7 cellular contexts compared by ENCODE assay signal in the genomic region with DNA sequence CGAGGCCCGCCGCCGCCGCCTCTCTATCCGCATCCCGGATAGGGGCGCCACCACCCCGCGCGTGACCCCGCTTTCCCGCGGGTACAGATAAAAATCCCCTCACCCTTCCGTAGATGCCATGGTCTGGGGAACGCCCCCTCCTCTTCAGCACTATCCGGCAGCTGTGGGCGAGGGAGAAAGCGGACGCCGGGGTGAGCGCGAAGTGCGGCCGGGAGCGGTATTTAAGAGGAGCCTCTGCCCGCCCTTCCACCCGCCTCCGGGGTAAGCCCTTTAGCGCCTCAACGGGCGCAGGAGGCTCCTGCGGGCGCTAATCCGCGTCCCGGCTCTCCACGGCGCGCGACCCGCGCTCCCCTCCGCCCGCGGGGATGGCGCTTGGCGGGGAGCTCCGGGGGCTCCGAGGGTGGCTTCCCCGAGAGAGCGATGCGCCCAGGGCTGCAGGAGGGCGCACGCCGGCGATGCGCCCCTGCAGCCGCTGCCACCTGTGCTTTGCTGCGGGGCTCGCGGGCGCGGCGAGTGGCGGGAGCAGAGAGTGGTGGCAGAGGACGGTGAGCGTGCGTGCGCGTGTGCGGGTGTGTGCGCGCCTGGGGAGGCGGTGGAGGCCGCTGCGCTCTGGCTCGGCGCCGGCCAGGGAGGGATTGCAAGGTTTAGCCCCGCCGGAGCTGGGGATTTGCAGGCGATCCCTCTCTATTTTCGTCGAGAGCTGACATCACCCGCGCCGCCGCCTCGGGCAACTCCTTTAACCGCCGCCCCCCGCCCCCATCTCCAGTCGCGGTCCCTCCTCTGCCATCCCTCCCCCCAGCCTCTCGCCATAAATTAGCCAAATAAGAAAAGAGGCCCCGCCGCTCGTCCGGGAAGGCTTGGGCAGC. TPM values are rescaled to one million over a fixed set of nuclear protein-coding genes. Genes with fewer than 3 reads are reported as not detected.
DNase-seq lines count a peak whose midpoint lies in the region; ATAC-seq, FAIRE-seq and TF ChIP-seq lines count a peak whose summit lies in the region.

A gene (minus strand): TSS at position 712 of the 866 bp plus-strand sequence. CDS start 592 bp downstream, at position 120.

- no peak within 1 kb of the TSS for H2AFZ ChIP-seq in GM12878 (ENCODE audit: control insufficient read depth, low read depth, low read length)

- no peak for TF ChIP-seq POLR2A in GM12878 (IDR thresholded peaks at IDR 0.05; ENCODE audit: low read depth, low read length)

- no peak within 1 kb of the TSS for H3K9ac ChIP-seq in GM12878 (ENCODE audit: control insufficient read depth, insufficient read depth, low read length)

- intact Hi-C loops in GM12878 (cut with micrococcal nuclease; ENCODE audit: unreplicated experiment): no loop called here

- no peaks in the 10 kb centered on the region for H3K79me2 ChIP-seq in GM12878 (ENCODE audit: control insufficient read depth, insufficient read depth, low read length)

- peak within 1 kb of the TSS; percentile 38; the same call in 1 of the 2 replicates for H3K4me2 ChIP-seq in GM12878 (ENCODE audit: control insufficient read depth, insufficient read depth)

- FAIRE-seq in GM12878 (lab: Jason Lieb, UNC): no peak

- H3K4me3 ChIP-seq in GM12878 (no peak within 1 kb of the TSS), iPS-18c (ENCODE audit: insufficient read depth, low read depth, low read length) (peak within 1 kb of the TSS; percentile 79), skin epidermis (peak within 1 kb of the TSS; percentile 6 to 55 (median 33))

- TF ChIP-seq EP300 in GM12878 (IDR thresholded peaks at IDR 0.05; ENCODE audit: borderline replicate concordance in 1 of 2, control insufficient read depth in 1 of 2, low read depth in 2 of 2, low read length in 2 of 2): no peak

- no peak for TF ChIP-seq RAD21 in GM12878 (IDR thresholded peaks at IDR 0.05; ENCODE audit: insufficient read depth, low read depth, low read length)

- H3K4me1 ChIP-seq in GM12878 (ENCODE audit: control insufficient read depth, insufficient read depth, low read length): no peaks in the 10 kb centered on the region

- H3K27ac ChIP-seq in GM12878 (ENCODE audit: control insufficient read depth, insufficient read depth) (no peak within 1 kb of the TSS), skin epidermis (no peak within 1 kb of the TSS)

- RAD21 ChIA-PET in GM12878 (lab: Charles Lee; ENCODE audit: unreplicated experiment): interaction anchor here (0.6 kb wide), 1 partner anchor 69 kb away, joined by 4 read pairs; no protein-coding TSS in a partner anchor

- POLR2A ChIA-PET in GM12878 (lab: Charles Lee): interaction anchor here (1.0 kb wide), 1 partner anchor 9 kb away, joined by 4 read pairs; no protein-coding TSS in a partner anchor

- in situ Hi-C loops in GM12878 (cut with MboI): loop anchor here (10.0 kb wide), 1 partner anchor 834 kb away; no protein-coding TSS in a partner anchor

- WGBS in GM12878 (ENCODE audit: insufficient coverage, insufficient replicate concordance, low lambda C conversion rate, missing lambda C conversion rate): 3% methylated on average over 71 of the region's 100 CpGs

- TF ChIP-seq CTCF in GM12878 (IDR thresholded peaks at IDR 0.05 in 2 of 3, conservative IDR thresholded peaks at IDR 0.05 in 1 of 3; ENCODE audit: control insufficient read depth in 2 of 3, extremely low read depth in 1 of 3, insufficient read depth in 1 of 3, low read depth in 3 of 3, low read length in 3 of 3): no peak

- peaks cover 24 to 26% of the 10 kb centered on the region in 2 experiments for H3K27me3 ChIP-seq in GM12878 (replicated peaks in 1 of 2; ENCODE audit: control insufficient read depth in 2 of 2, insufficient read depth in 2 of 2, low read length in 1 of 2)

- peak; percentile 44 for ATAC-seq in GM12878

- no peaks in the 10 kb centered on the region for H4K20me1 ChIP-seq in GM12878 (ENCODE audit: control insufficient read depth, insufficient read depth)

- BruUV-seq in GM12878 (replicated peaks; lab: Mats Ljungman, UMichigan): no TSS peak

- SMC1A ChIA-PET in GM12878 (lab: Charles Lee; ENCODE audit: uncharacterized antibody, unreplicated experiment): no interaction called here

- no peaks in the 10 kb centered on the region for H3K36me3 ChIP-seq in GM12878 (ENCODE audit: control insufficient read depth in 2 of 2, insufficient read depth in 2 of 2, low read length in 1 of 2)

- DNase-seq in ELF-1 (ENCODE audit: low read depth, low spot score) (peak; percentile 82), NCI-H146 (lab: John Stamatoyannopoulos, UW) (peak; percentile 55), GM12878 (ENCODE audit: low read depth, low spot score) (no peak), activated gamma-delta T cell (lab: John Stamatoyannopoulos, UW) (no peak), SKM-1 (lab: John Stamatoyannopoulos, UW; ENCODE audit: unreplicated experiment) (no peak)

- CTCF ChIA-PET in GM12878 (lab: Yijun Ruan, JAX): no interaction called here

- H3K9me3 ChIP-seq in GM12878 (replicated peaks; ENCODE audit: control insufficient read depth, insufficient read depth, low read length) (no peaks in the 10 kb centered on the region), iPS-18c (ENCODE audit: control insufficient read depth, insufficient read depth, low read length) (no peaks in the 10 kb centered on the region)

TF ChIP-seq in GM12878, 131 proteins besides CTCF, POLR2A, EP300 and RAD21 (continues in another document):
- peak; percentile 90 for TF ChIP-seq HDAC6 (IDR thresholded peaks at IDR 0.05; ENCODE audit: unreplicated experiment)
- no peak for TF ChIP-seq MTA2 (IDR thresholded peaks at IDR 0.05; ENCODE audit: low read depth)
- peak; percentile 93 for TF ChIP-seq SUZ12 (IDR thresholded peaks at IDR 0.05; ENCODE audit: unreplicated experiment)
- TF ChIP-seq, protein P1, sequence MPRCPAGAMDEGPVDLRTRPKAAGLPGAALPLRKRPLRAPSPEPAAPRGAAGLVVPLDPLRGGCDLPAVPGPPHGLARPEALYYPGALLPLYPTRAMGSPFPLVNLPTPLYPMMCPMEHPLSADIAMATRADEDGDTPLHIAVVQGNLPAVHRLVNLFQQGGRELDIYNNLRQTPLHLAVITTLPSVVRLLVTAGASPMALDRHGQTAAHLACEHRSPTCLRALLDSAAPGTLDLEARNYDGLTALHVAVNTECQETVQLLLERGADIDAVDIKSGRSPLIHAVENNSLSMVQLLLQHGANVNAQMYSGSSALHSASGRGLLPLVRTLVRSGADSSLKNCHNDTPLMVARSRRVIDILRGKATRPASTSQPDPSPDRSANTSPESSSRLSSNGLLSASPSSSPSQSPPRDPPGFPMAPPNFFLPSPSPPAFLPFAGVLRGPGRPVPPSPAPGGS (IDR thresholded peaks at IDR 0.05; ENCODE audit: borderline replicate concordance, insufficient read depth, low read depth, low read length, poor library complexity, severe bottlenecking): no peak
- no peak for TF ChIP-seq MTA3 (IDR thresholded peaks at IDR 0.05; ENCODE audit: borderline replicate concordance, low read length)
- TF ChIP-seq, protein P2, sequence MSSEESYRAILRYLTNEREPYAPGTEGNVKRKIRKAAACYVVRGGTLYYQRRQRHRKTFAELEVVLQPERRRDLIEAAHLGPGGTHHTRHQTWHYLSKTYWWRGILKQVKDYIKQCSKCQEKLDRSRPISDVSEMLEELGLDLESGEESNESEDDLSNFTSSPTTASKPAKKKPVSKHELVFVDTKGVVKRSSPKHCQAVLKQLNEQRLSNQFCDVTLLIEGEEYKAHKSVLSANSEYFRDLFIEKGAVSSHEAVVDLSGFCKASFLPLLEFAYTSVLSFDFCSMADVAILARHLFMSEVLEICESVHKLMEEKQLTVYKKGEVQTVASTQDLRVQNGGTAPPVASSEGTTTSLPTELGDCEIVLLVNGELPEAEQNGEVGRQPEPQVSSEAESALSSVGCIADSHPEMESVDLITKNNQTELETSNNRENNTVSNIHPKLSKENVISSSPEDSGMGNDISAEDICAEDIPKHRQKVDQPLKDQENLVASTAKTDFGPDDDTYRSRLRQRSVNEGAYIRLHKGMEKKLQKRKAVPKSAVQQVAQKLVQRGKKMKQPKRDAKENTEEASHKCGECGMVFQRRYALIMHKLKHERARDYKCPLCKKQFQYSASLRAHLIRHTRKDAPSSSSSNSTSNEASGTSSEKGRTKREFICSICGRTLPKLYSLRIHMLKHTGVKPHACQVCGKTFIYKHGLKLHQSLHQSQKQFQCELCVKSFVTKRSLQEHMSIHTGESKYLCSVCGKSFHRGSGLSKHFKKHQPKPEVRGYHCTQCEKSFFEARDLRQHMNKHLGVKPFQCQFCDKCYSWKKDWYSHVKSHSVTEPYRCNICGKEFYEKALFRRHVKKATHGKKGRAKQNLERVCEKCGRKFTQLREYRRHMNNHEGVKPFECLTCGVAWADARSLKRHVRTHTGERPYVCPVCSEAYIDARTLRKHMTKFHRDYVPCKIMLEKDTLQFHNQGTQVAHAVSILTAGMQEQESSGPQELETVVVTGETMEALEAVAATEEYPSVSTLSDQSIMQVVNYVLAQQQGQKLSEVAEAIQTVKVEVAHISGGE (CRISPR knock-in tag; IDR thresholded peaks at IDR 0.05): no peak

RNA-seq across cellular contexts. Expression of the gene that starts here (rescaled TPM):
- 0.23 and 0.29 TPM in 2 replicates for total RNA-seq in GM12878 (2013; cell fraction: nucleolus; rRNA removed)
- total RNA-seq in GM12878 (2014; rRNA removed) (0.28 TPM in 1 of 2 replicates, not detected in the other), GM12878 (2014; rRNA removed; fragmentation: Illumina TruSeq; extraction: Trizol) (0.09 and 0.22 TPM in 2 replicates), GM12878 (2021) (0.08 and 0.13 TPM in 2 replicates)
- not detected for polyA plus RNA-seq in GM12878 (2011; ENCODE audit: low read depth)
- polyA plus RNA-seq in GM12878 (2011; rRNA removed) (0.01 TPM in 1 of 2 replicates, not detected in the other), GM12878 (2014; fragmentation: Illumina TruSeq; extraction: Trizol) (0.01 and 0.65 TPM in 2 replicates), GM12878 (2014; fragmentation: Nextera tagmentation; extraction: Ambion mirVana) (under 1 TPM in 1 of 2 experiments, not detected in 1; 0.24 TPM), GM12878 (2014; rRNA removed) (0.03 and 0.14 TPM in 2 replicates), GM12878 (2016; fragmentation: Nextera tagmentation; extraction: Ambion mirVana) (under 1 TPM; 0.29 to 0.84 TPM)
- polyA plus RNA-seq in GM12878 (2011; cell fraction: cytosol; rRNA removed): 0.03 TPM in 1 of 2 replicates, not detected in the other
- 0.04 TPM in 1 of 2 replicates, not detected in the other for polyA plus RNA-seq in GM12878 (2011; cell fraction: nucleus; rRNA removed)
- polyA plus RNA-seq in GM12878 (2012): 0.03 and 0.06 TPM in 2 replicates
- under 0.01 and 0.26 TPM in 2 replicates for polyA minus RNA-seq in GM12878 (2011; rRNA and poly(A)+ RNA removed)
- polyA minus RNA-seq in GM12878 (2011; cell fraction: cytosol; rRNA and poly(A)+ RNA removed): not detected in 2 replicates
- polyA minus RNA-seq in GM12878 (2011; cell fraction: nucleus; rRNA and poly(A)+ RNA removed): 0.12 and 0.38 TPM in 2 replicates

Comparison
In these comparisons a context has a peak if more than half of its experiments do, and no peak if none do; other contexts are left out.
1. Peak in ATAC-seq and H3K4me2 ChIP-seq in GM12878; RNA of the gene not detected or under 1 TPM.
2. DNase-seq: peak in ELF-1 (single experiment) and NCI-H146 (single experiment); none in GM12878 (single experiment), activated gamma-delta T cell (single experiment) and SKM-1 (single experiment).